26 cellular contexts compared by ENCODE assay signal in the genomic region with DNA sequence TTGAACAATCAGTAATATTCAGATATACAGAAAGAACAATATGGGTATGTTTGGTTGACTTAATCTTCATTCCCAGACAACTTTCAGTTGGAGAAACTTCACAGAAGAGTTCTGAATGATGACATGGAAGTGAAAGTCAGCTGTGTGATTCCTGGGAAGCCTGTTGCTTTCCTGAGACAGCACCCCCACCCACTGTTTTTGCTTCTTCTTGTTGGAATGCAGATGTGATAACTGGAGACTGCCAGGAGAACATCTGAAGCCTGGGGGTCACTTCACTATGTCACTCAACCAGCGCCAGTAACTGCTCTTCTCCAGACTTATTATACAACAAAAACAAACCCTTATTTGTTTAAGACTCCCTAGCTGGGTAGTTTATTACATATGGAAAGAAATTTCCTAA.
"Had no signal": no experiment of that assay in that cellular context is flagged by ENCODE, and none has a peak within 500 bp of the region (broad histone marks: within the 10 kb centered on the region; RNA-seq: fewer than 3 reads in every experiment).

No MANE protein-coding gene starts in this region.

- H3K9me3 Mint-ChIP-seq: mesothelial cell of epicardium had no signal

- H3K27ac Mint-ChIP-seq: immature natural killer cell; memory B cell; mesothelial cell of epicardium; naive B cell; natural killer cell treated with Interleukin-12 subunit alpha and Interleukin-12 subunit beta and Interleukin-15 and Interleukin-18, amount 100 ng/mL, for 72 hours; neural progenitor cell; stimulated activated memory B cell treated with anti-CD40 and anti-IgM and Interleukin-4, amounts not matched to agents 10 μg/mL and 1 μg/mL and 100 μg/mL, for 72 hours had no signal

- H3K4me1 Mint-ChIP-seq: immature natural killer cell; memory B cell; mesothelial cell of epicardium; naive B cell; stimulated activated memory B cell treated with anti-CD40 and anti-IgM and Interleukin-4, amounts not matched to agents 10 μg/mL and 1 μg/mL and 100 μg/mL, for 72 hours had no signal

- ATAC-seq: foreskin keratinocyte; gastroesophageal sphincter; heart right ventricle; left lobe of liver; mucosa of descending colon; natural killer cell treated with Interleukin-12 subunit alpha and Interleukin-12 subunit beta and Interleukin-15 and Interleukin-18, amount 100 ng/mL, for 72 hours; psoas muscle; right cardiac atrium; stimulated activated memory B cell treated with anti-CD40 and anti-IgM and Interleukin-4, amounts not matched to agents 10 μg/mL and 1 μg/mL and 100 μg/mL, for 72 hours; stimulated activated naive CD8-positive, alpha-beta T cell treated with anti-CD3 and anti-CD28 coated beads, Interleukin-15, Interleukin-2, amounts not matched to agents 100 U/mL and 50 U/mL, for 24 hours had no signal

- H3K36me3 Mint-ChIP-seq: memory B cell; mesothelial cell of epicardium; naive B cell; stimulated activated memory B cell treated with anti-CD40 and anti-IgM and Interleukin-4, amounts not matched to agents 10 μg/mL and 1 μg/mL and 100 μg/mL, for 72 hours had no signal

- DNase-seq: dermis blood vessel endothelial cell; effector memory CD4-positive, alpha-beta T cell; foreskin keratinocyte; glutamatergic neuron; heart right ventricle; hippocampal formation; immature natural killer cell; mucosa of descending colon; naive B cell; psoas muscle; right cardiac atrium; sigmoid colon; spleen; stimulated activated CD4-positive, alpha-beta T cell treated with anti-CD3 and anti-CD28 coated beads, Interleukin-4, amount 100 ng/mL, for 4 hours; stimulated activated naive CD8-positive, alpha-beta T cell treated with anti-CD3 and anti-CD28 coated beads, Interleukin-15, Interleukin-2, amounts not matched to agents 100 U/mL and 50 U/mL, for 24 hours; substantia nigra; testis; tibial artery; upper lobe of left lung had no signal

- H3K27me3 Mint-ChIP-seq: memory B cell; naive B cell; natural killer cell treated with Interleukin-12 subunit alpha and Interleukin-12 subunit beta and Interleukin-15 and Interleukin-18, amount 100 ng/mL, for 72 hours; stimulated activated memory B cell treated with anti-CD40 and anti-IgM and Interleukin-4, amounts not matched to agents 10 μg/mL and 1 μg/mL and 100 μg/mL, for 72 hours had no signal

- H3K4me3 Mint-ChIP-seq: immature natural killer cell; memory B cell; mesothelial cell of epicardium; naive B cell; natural killer cell treated with Interleukin-12 subunit alpha and Interleukin-12 subunit beta and Interleukin-15 and Interleukin-18, amount 100 ng/mL, for 72 hours; neural progenitor cell; stimulated activated memory B cell treated with anti-CD40 and anti-IgM and Interleukin-4, amounts not matched to agents 10 μg/mL and 1 μg/mL and 100 μg/mL, for 72 hours had no signal
